9 cellular contexts compared by ENCODE assay signal in genomic region chr17:50266384-50267073, GRCh38. TPM values are rescaled to one million over a fixed set of nuclear protein-coding genes. Genes with fewer than 3 reads are reported as not detected.
DNase-seq lines count a peak whose midpoint lies in the region; ATAC-seq and TF ChIP-seq lines count a peak whose summit lies in the region.
"Had no signal": no experiment of that assay in that cellular context is flagged by ENCODE, and none has a peak within 500 bp of the region (broad histone marks: within the 10 kb centered on the region; RNA-seq: fewer than 3 reads in every experiment).

No MANE protein-coding gene starts in this region.

- H3K27ac ChIP-seq in ACC112 (ENCODE audit: low read depth, low read length) (peak overlapping the region; percentile 18; the same call in 1 of the 2 replicates), left lung (peak overlapping the region in 1 of 2 donors; percentile 57)

- ATAC-seq in left lung = peak; percentile 57
- no peak for ATAC-seq in HG03196 (IDR thresholded peaks at IDR 0.05; ENCODE audit: unreplicated experiment)
- no peak for ATAC-seq in HG03045 (IDR thresholded peaks at IDR 0.05; ENCODE audit: unreplicated experiment)

- in situ Hi-C loops in astrocyte of the cerebellum (cut with HindIII; ENCODE audit: low sequenced_read_pairs) = loop anchor here (5.0 kb wide), 1 partner anchor 64 kb away; the partner anchor contains the start of gene COL1A1

- intact Hi-C loops in left lung (cut with DNase I) = no loop called here

- no peaks in the 10 kb centered on the region for H3K36me3 ChIP-seq in ACC112 (ENCODE audit: insufficient read depth, low read length)
- no peaks in the 10 kb centered on the region for H3K36me3 ChIP-seq in left lung

- H3K79me2 ChIP-seq in ACC112 (ENCODE audit: control insufficient read depth, insufficient read depth, low read length, unreplicated experiment) = peaks cover 5% of the 10 kb centered on the region

- H2AFZ ChIP-seq in ACC112 (ENCODE audit: low read length, unreplicated experiment) = no peak overlapping the region

- peak; percentile 19 for DNase-seq in HS-5 (ENCODE audit: low read depth)
- DNase-seq in astrocyte of the cerebellum (ENCODE audit: low read depth) = peak; percentile 81
- peak; percentile 81 to 82 for DNase-seq in left lung
- DNase-seq in COLO829 (ENCODE audit: low spot score) = no peak
- DNase-seq in MV-4-11 (lab: John Stamatoyannopoulos, UW) = no peak
- DNase-seq: GF-D8 had no signal

- peak; percentile 22 for TF ChIP-seq CTCF in astrocyte of the cerebellum (IDR thresholded peaks at IDR 0.05; ENCODE audit: low read depth, low read length, missing control alignments)
- TF ChIP-seq CTCF in left lung (IDR thresholded peaks at IDR 0.05) = no peak

- H3K4me3 ChIP-seq in ACC112 (ENCODE audit: low read depth, low read length) = peak overlapping the region; percentile 65
- H3K4me3 ChIP-seq in astrocyte of the cerebellum (ENCODE audit: low read depth, low read length) = peak overlapping the region; percentile 18
- H3K4me3 ChIP-seq in left lung = no peak overlapping the region

- no peaks in the 10 kb centered on the region for H3K9me3 ChIP-seq in left lung

- peaks cover 66% of the 10 kb centered on the region for H3K4me1 ChIP-seq in ACC112 (ENCODE audit: control insufficient read depth, insufficient read depth, low read length, unreplicated experiment)
- peaks cover 25 to 30% of the 10 kb centered on the region in 2 donors for H3K4me1 ChIP-seq in left lung

- H3K27me3 ChIP-seq in ACC112 (ENCODE audit: insufficient read depth, low read length) (no peaks in the 10 kb centered on the region), left lung (no peaks in the 10 kb centered on the region)

RNA-seq across cellular contexts. Expression of gene TMEM92, which starts 7.7 kb away (rescaled TPM):
- total RNA-seq in left lung = 10 to 100 TPM in 1 of 2 donors, 1 to 10 TPM in 1; 4.4 to 10.7 TPM

Comparison
In these comparisons a context has a peak if more than half of its experiments do, and no peak if none do; other contexts are left out.
1. H3K4me3 ChIP-seq: peak in ACC112 (single experiment) and astrocyte of the cerebellum (single experiment); none in left lung (0 of 2).
2. DNase-seq: peak in HS-5 (single experiment), astrocyte of the cerebellum (single experiment) and left lung (2 of 2); none in COLO829 (single experiment) and MV-4-11 (single experiment).